In the genomic region with DNA sequence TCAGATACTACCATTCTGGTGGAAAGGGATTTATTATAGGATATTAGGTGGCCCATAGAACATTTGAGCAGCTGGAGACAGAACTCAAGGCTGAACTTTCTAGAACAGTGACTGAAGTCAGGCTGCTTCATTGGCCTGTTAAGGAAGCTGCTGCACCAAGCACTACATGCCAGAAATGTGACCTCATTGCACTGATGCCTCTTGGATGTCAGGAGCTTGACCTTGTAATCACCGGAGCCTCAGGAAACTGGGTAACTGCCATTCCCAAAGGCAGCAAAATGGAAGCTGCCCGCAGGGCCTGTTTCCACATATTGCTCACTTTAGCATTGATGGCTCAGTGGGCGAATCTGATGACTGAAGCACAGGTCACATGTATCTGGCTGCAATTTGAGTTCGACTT, we compare ENCODE assay signal across 31 cellular contexts.
DNase-seq lines count a peak whose midpoint lies in the region; ATAC-seq and TF ChIP-seq lines count a peak whose summit lies in the region.
"Had no signal": no experiment of that assay in that cellular context is flagged by ENCODE, and none has a peak within 500 bp of the region (broad histone marks: within the 10 kb centered on the region; RNA-seq: fewer than 3 reads in every experiment).

No MANE protein-coding gene starts in this region.

- no peak overlapping the region for H3K4me3 ChIP-seq in left ventricle myocardium inferior
- H3K4me3 ChIP-seq in testis = no peak overlapping the region
- H3K4me3 ChIP-seq: A549, gastrocnemius medialis, left lung, skin epidermis, tibial artery had no signal

- H3K27me3 Mint-ChIP-seq in nephron progenitor cell (ENCODE audit: low read depth, poor library complexity) = no peaks in the 10 kb centered on the region
- H3K27me3 Mint-ChIP-seq: activated B cell treated with CpG ODN at 0.5 μM for 24 hours; activated naive CD4-positive, alpha-beta T cell treated with anti-CD3 and anti-CD28 coated beads, Interleukin-2, amount 10 ng/mL, durations not matched to agents 7 days and 5 days; naive thymus-derived CD8-positive, alpha-beta T cell; stimulated activated naive CD8-positive, alpha-beta T cell treated with anti-CD3 and anti-CD28 coated beads, Interleukin-15, Interleukin-2, amounts not matched to agents 100 ng/mL and 50 ng/mL, for 24 hours had no signal

- no peak overlapping the region for H3K27ac Mint-ChIP-seq in nephron progenitor cell
- H3K27ac Mint-ChIP-seq: activated B cell treated with CpG ODN at 0.5 μM for 24 hours; activated naive CD4-positive, alpha-beta T cell treated with anti-CD3 and anti-CD28 coated beads, Interleukin-2, amount 10 ng/mL, durations not matched to agents 7 days and 5 days; activated T-helper 1 cell treated with anti-CD3 and anti-CD28 coated beads, Interleukin-12 subunit alpha, Interleukin-12 subunit beta, Interleukin-2, Interleukin-4 antibody, amounts not matched to agents 30 ng/mL and 10 ng/mL and 1 ng/mL, durations not matched to agents 14 hours and 24 hours and 36 hours; mesothelial cell of epicardium; naive thymus-derived CD8-positive, alpha-beta T cell; stimulated activated naive CD8-positive, alpha-beta T cell treated with anti-CD3 and anti-CD28 coated beads, Interleukin-15, Interleukin-2, amounts not matched to agents 100 ng/mL and 50 ng/mL, for 24 hours had no signal

- intact Hi-C loops in Right ventricle myocardium superior (cut with DNase I) (no loop called here), left ventricle myocardium inferior (cut with micrococcal nuclease) (no loop called here), testis (cut with DNase I; ENCODE audit: low total_unique reads) (no loop called here)

- TF ChIP-seq POLR2A in testis (IDR thresholded peaks at IDR 0.05) = no peak

- H3K9me3 Mint-ChIP-seq in nephron progenitor cell = no peaks in the 10 kb centered on the region
- H3K9me3 Mint-ChIP-seq: activated B cell treated with CpG ODN at 0.5 μM for 24 hours had no signal

- WGBS in testis, 2 donors = 84 to 88% methylated on average over 4 of the region's 4 CpGs

- no peaks in the 10 kb centered on the region for H3K9me3 ChIP-seq in left ventricle myocardium inferior (replicated peaks)
- no peaks in the 10 kb centered on the region for H3K9me3 ChIP-seq in testis
- H3K9me3 ChIP-seq: A549, gastrocnemius medialis, left lung, tibial artery had no signal

- no peaks in the 10 kb centered on the region for H3K4me1 Mint-ChIP-seq in nephron progenitor cell
- H3K4me1 Mint-ChIP-seq: activated B cell treated with CpG ODN at 0.5 μM for 24 hours; activated naive CD4-positive, alpha-beta T cell treated with anti-CD3 and anti-CD28 coated beads, Interleukin-2, amount 10 ng/mL, durations not matched to agents 7 days and 5 days; naive thymus-derived CD8-positive, alpha-beta T cell had no signal

- no peaks in the 10 kb centered on the region for H3K36me3 Mint-ChIP-seq in nephron progenitor cell (ENCODE audit: low read depth)
- H3K36me3 Mint-ChIP-seq: activated naive CD4-positive, alpha-beta T cell treated with anti-CD3 and anti-CD28 coated beads, Interleukin-2, amount 10 ng/mL, durations not matched to agents 7 days and 5 days; mesothelial cell of epicardium; naive thymus-derived CD8-positive, alpha-beta T cell had no signal

- H3K27me3 ChIP-seq in left ventricle myocardium inferior (ENCODE audit: low read depth) = no peaks in the 10 kb centered on the region
- no peaks in the 10 kb centered on the region for H3K27me3 ChIP-seq in testis
- H3K27me3 ChIP-seq: gastrocnemius medialis, left lung, tibial artery had no signal

- peak; percentile 29 for DNase-seq in Right ventricle myocardium superior
- no peak for DNase-seq in left ventricle myocardium inferior
- peak; percentile 63 for DNase-seq in M059J (ENCODE audit: low read depth)
- DNase-seq in dedifferentiated amniotic fluid mesenchymal stem cell (ENCODE audit: extremely low spot score) = peak; percentile 23
- DNase-seq in nephron progenitor cell = peak; percentile 2
- DNase-seq in activated CD4-positive, alpha-beta T cell treated with anti-CD3 and anti-CD28 coated beads for 48 hours = no peak
- no peak for DNase-seq in NCI-H345 treated with DMSO at 0.1 percent for 48 hours (lab: John Stamatoyannopoulos, UW; ENCODE audit: unreplicated experiment)
- DNase-seq in testis = no peak
- DNase-seq: activated B cell treated with CpG ODN at 0.5 μM for 24 hours; activated CD4-positive, alpha-beta T cell treated with anti-CD3 and anti-CD28 coated beads, Interleukin-2, amount 50 U/mL, for 48 hours; activated CD8-positive, alpha-beta memory T cell treated with anti-CD3 and anti-CD28 coated beads, Interleukin-2, amount 50 U/mL, for 4 hours; activated naive CD4-positive, alpha-beta T cell treated with anti-CD3 and anti-CD28 coated beads, Interleukin-2, amount 10 ng/mL, durations not matched to agents 7 days and 5 days; amygdala; cortex of kidney; gastrocnemius medialis; Kasumi-1; left lung; naive thymus-derived CD8-positive, alpha-beta T cell; NCI-H1694; NCI-H524 treated with DMSO at 0.1 percent for 48 hours; SHP77 treated with DMSO at 0.1 percent for 48 hours; T1000; tibial artery had no signal

- H3K27ac ChIP-seq in left ventricle myocardium inferior (replicated peaks) = no peak overlapping the region
- H3K27ac ChIP-seq in testis = no peak overlapping the region
- H3K27ac ChIP-seq: A549, gastrocnemius medialis, HL-60, left lung, skin epidermis, tibial artery had no signal

- no peak for TF ChIP-seq CTCF in left ventricle myocardium inferior (IDR thresholded peaks at IDR 0.05; ENCODE audit: borderline replicate concordance)
- no peak for TF ChIP-seq CTCF in nephron progenitor cell (IDR thresholded peaks at IDR 0.05)
- no peak for TF ChIP-seq CTCF in testis (IDR thresholded peaks at IDR 0.05)

- ATAC-seq in Right ventricle myocardium superior (ENCODE audit: poor library complexity) = peak; percentile 51
- ATAC-seq: A549; gastrocnemius medialis; HCT116; HepG2; left lung; naive thymus-derived CD8-positive, alpha-beta T cell had no signal

- H3K4me1 ChIP-seq in left ventricle myocardium inferior (peaks cover 6% of the 10 kb centered on the region), testis (no peaks in the 10 kb centered on the region)
- H3K4me1 ChIP-seq: A549, gastrocnemius medialis, left lung, tibial artery had no signal

- no peak overlapping the region for H3K4me3 Mint-ChIP-seq in nephron progenitor cell
- H3K4me3 Mint-ChIP-seq: activated B cell treated with CpG ODN at 0.5 μM for 24 hours; activated naive CD4-positive, alpha-beta T cell treated with anti-CD3 and anti-CD28 coated beads, Interleukin-2, amount 10 ng/mL, durations not matched to agents 7 days and 5 days; activated T-helper 1 cell treated with anti-CD3 and anti-CD28 coated beads, Interleukin-12 subunit alpha, Interleukin-12 subunit beta, Interleukin-2, Interleukin-4 antibody, amounts not matched to agents 30 ng/mL and 10 ng/mL and 1 ng/mL, durations not matched to agents 14 hours and 24 hours and 36 hours; mesothelial cell of epicardium; naive thymus-derived CD8-positive, alpha-beta T cell; stimulated activated naive CD8-positive, alpha-beta T cell treated with anti-CD3 and anti-CD28 coated beads, Interleukin-15, Interleukin-2, amounts not matched to agents 100 ng/mL and 50 ng/mL, for 24 hours had no signal

- no peaks in the 10 kb centered on the region for H3K36me3 ChIP-seq in left ventricle myocardium inferior
- H3K36me3 ChIP-seq in testis (ENCODE audit: low read depth, missing control alignments) = no peaks in the 10 kb centered on the region
- H3K36me3 ChIP-seq: gastrocnemius medialis, left lung, tibial artery had no signal

Comparison
In these comparisons a context has a peak if more than half of its experiments do, and no peak if none do; other contexts are left out.
1. DNase-seq: peak in Right ventricle myocardium superior (single experiment), M059J (single experiment), dedifferentiated amniotic fluid mesenchymal stem cell (single experiment) and nephron progenitor cell (single experiment); none in left ventricle myocardium inferior (single experiment), activated CD4-positive, alpha-beta T cell treated with anti-CD3 and anti-CD28 coated beads for 48 hours (single experiment), NCI-H345 treated with DMSO at 0.1 percent for 48 hours (single experiment) and testis (single experiment).